26 cellular contexts compared by ENCODE assay signal in the genomic region with DNA sequence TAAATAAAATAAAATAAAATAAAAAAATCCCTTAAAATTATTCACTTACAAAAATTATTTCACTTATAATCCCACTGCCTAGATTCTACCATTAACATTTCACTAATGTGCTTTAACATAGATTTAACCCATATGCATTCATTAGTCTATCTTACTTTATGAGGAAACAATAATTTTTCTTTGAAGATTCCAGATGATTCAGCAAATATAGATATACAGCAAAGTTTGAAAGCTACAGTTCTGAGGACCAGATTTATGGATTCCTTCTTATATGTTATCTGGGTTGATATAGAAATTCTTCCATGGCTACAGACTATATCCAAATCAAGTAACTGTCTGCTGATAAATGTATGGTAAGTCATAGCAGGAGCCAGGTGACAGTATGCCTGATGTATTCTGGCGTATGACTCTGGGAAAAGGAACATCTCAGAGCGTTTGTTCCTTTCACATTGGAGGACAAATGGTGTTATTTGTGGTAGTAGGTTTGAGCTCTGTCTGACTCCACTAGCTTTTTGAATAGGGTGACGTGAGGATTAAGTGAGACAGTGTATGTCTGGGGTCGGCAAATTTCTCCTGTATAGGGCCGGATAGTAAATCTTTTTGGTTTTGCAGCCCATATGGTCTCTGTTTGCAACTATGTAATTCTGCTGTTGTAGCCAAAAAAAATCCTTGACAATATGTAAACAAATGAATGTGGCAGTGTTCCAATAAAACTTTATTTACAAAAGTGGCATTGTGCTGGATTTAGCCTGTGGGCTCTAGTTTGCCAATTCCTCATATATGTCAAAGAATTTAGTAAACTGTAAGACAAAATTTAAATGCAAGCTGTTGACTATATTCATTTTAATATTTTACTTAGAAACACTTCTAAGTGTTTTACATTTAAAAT.
"Had no signal": no experiment of that assay in that cellular context is flagged by ENCODE, and none has a peak within 500 bp of the region (broad histone marks: within the 10 kb centered on the region; RNA-seq: fewer than 3 reads in every experiment).

No MANE protein-coding gene starts in this region.

- H3K27ac Mint-ChIP-seq: activated CD4-positive, alpha-beta memory T cell treated with anti-CD3 and anti-CD28 coated beads, Interleukin-2, amount 10 ng/mL, durations not matched to agents 7 days and 5 days; activated CD4-positive, alpha-beta T cell treated with anti-CD3 and anti-CD28 coated beads for 36 hours; activated naive CD4-positive, alpha-beta T cell treated with anti-CD3 and anti-CD28 coated beads, Interleukin-2, amount 10 ng/mL, durations not matched to agents 7 days and 5 days; activated naive CD8-positive, alpha-beta T cell treated with anti-CD3 and anti-CD28 coated beads for 36 hours; activated T-cell treated with anti-CD3 and anti-CD28 coated beads, Interleukin-2, amount 50 U/mL, for 72 hours; activated T-helper 2 cell treated with anti-CD3 and anti-CD28 coated beads, Interferon-gamma antibody, Interleukin-2, Interleukin-4, amounts not matched to agents 10 μg/mL and 5 μg/mL and 100 μg/mL, durations not matched to agents 14 hours and 24 hours and 36 hours had no signal

- H3K4me3 ChIP-seq: SK-N-MC had no signal

- DNase-seq: activated CD4-positive, alpha-beta memory T cell treated with anti-CD3 and anti-CD28 coated beads, Interleukin-2, amount 10 ng/mL, durations not matched to agents 7 days and 5 days; activated CD4-positive, alpha-beta T cell treated with anti-CD3 and anti-CD28 coated beads for 36 hours; activated CD4-positive, alpha-beta T cell treated with anti-CD3 and anti-CD28 coated beads, Interleukin-2, amount 50 U/mL, for 1 hour; activated gamma-delta T cell treated with Interleukin-2 at 50 U/mL for 16 hours; activated naive CD4-positive, alpha-beta T cell treated with anti-CD3 and anti-CD28 coated beads, Interleukin-2, amount 10 ng/mL, durations not matched to agents 7 days and 5 days; activated naive CD8-positive, alpha-beta T cell treated with anti-CD3 and anti-CD28 coated beads for 36 hours; activated T-cell treated with anti-CD3 and anti-CD28 coated beads for 4 hours; activated T-cell treated with anti-CD3 and anti-CD28 coated beads, Interleukin-2, amount 50 U/mL, for 72 hours; cerebellar nuclear complex; NCI-H1048; NCI-H146; NCI-H2029; NCI-H2107; NCI-H2171 treated with DMSO at 0.1 percent for 48 hours; NCI-H226; NCI-H526; NCI-H82; RPMI8226; T-cell; T-helper 2 cell; T1000 had no signal

- FAIRE-seq: colon had no signal

- H3K4me3 Mint-ChIP-seq: activated CD4-positive, alpha-beta memory T cell treated with anti-CD3 and anti-CD28 coated beads, Interleukin-2, amount 10 ng/mL, durations not matched to agents 7 days and 5 days; activated CD4-positive, alpha-beta T cell treated with anti-CD3 and anti-CD28 coated beads for 36 hours; activated naive CD4-positive, alpha-beta T cell treated with anti-CD3 and anti-CD28 coated beads, Interleukin-2, amount 10 ng/mL, durations not matched to agents 7 days and 5 days; activated naive CD8-positive, alpha-beta T cell treated with anti-CD3 and anti-CD28 coated beads for 36 hours; activated T-cell treated with anti-CD3 and anti-CD28 coated beads, Interleukin-2, amount 50 U/mL, for 72 hours; T-cell had no signal

- H3K36me3 Mint-ChIP-seq: activated naive CD4-positive, alpha-beta T cell treated with anti-CD3 and anti-CD28 coated beads, Interleukin-2, amount 10 ng/mL, durations not matched to agents 7 days and 5 days; activated naive CD8-positive, alpha-beta T cell treated with anti-CD3 and anti-CD28 coated beads for 36 hours; T-cell had no signal

- H3K4me1 Mint-ChIP-seq: activated CD4-positive, alpha-beta T cell treated with anti-CD3 and anti-CD28 coated beads for 36 hours; activated naive CD4-positive, alpha-beta T cell treated with anti-CD3 and anti-CD28 coated beads, Interleukin-2, amount 10 ng/mL, durations not matched to agents 7 days and 5 days; activated naive CD8-positive, alpha-beta T cell treated with anti-CD3 and anti-CD28 coated beads for 36 hours; T-cell had no signal

- ATAC-seq: activated CD4-positive, alpha-beta T cell treated with anti-CD3 and anti-CD28 coated beads for 36 hours; activated T-cell treated with anti-CD3 and anti-CD28 coated beads, Interleukin-2, amount 50 U/mL, for 72 hours; Right ventricle myocardium inferior; T-cell had no signal

- H3K27ac ChIP-seq: SK-N-MC, VCaP had no signal

- H3K9me3 Mint-ChIP-seq: activated CD4-positive, alpha-beta memory T cell treated with anti-CD3 and anti-CD28 coated beads, Interleukin-2, amount 10 ng/mL, durations not matched to agents 7 days and 5 days; activated naive CD4-positive, alpha-beta T cell treated with anti-CD3 and anti-CD28 coated beads, Interleukin-2, amount 10 ng/mL, durations not matched to agents 7 days and 5 days; activated naive CD8-positive, alpha-beta T cell treated with anti-CD3 and anti-CD28 coated beads for 36 hours; activated T-cell treated with anti-CD3 and anti-CD28 coated beads, Interleukin-2, amount 50 U/mL, for 72 hours; activated T-helper 2 cell treated with anti-CD3 and anti-CD28 coated beads, Interferon-gamma antibody, Interleukin-2, Interleukin-4, amounts not matched to agents 10 μg/mL and 5 μg/mL and 100 μg/mL, durations not matched to agents 14 hours and 24 hours and 36 hours; T-cell had no signal
